Comparison of ENCODE assay signal across 11 cellular contexts in genomic region chr2:101781326-101781725, GRCh38.
DNase-seq lines count a peak whose midpoint lies in the region; ATAC-seq and TF ChIP-seq lines count a peak whose summit lies in the region.
"Had no signal": no experiment of that assay in that cellular context is flagged by ENCODE, and none has a peak within 500 bp of the region (broad histone marks: within the 10 kb centered on the region; RNA-seq: fewer than 3 reads in every experiment).

No MANE protein-coding gene starts in this region.

- H3K9me3 Mint-ChIP-seq in stimulated activated naive CD8-positive, alpha-beta T cell treated with anti-CD3 and anti-CD28 coated beads, Interleukin-15, Interleukin-2, amounts not matched to agents 100 ng/mL and 50 ng/mL, for 24 hours = no peaks in the 10 kb centered on the region

- no peak for DNase-seq in stimulated activated naive CD8-positive, alpha-beta T cell treated with anti-CD3 and anti-CD28 coated beads, Interleukin-15, Interleukin-2, amounts not matched to agents 100 U/mL and 50 U/mL, for 24 hours
- peak; percentile 84 for DNase-seq in SKM-1 treated with dmso at 0.1 percent for 144 hours (lab: John Stamatoyannopoulos, UW; ENCODE audit: unreplicated experiment)
- peak; percentile 78 for DNase-seq in islet precursor cell
- DNase-seq in NK-92 treated with Interleukin-12 subunit alpha and Interleukin-12 subunit beta, amount 100 ng/mL, for 24 hours (lab: John Stamatoyannopoulos, UW) = no peak
- no peak for DNase-seq in COLO668 (lab: John Stamatoyannopoulos, UW; ENCODE audit: unreplicated experiment)
- DNase-seq in OCI-M2 (lab: John Stamatoyannopoulos, UW; ENCODE audit: unreplicated experiment) = no peak
- DNase-seq: activated CD4-positive, alpha-beta T cell treated with anti-CD3 and anti-CD28 coated beads, Interleukin-2, amount 50 U/mL, for 48 hours; pancreas had no signal

- H3K27me3 Mint-ChIP-seq in stimulated activated naive CD8-positive, alpha-beta T cell treated with anti-CD3 and anti-CD28 coated beads, Interleukin-15, Interleukin-2, amounts not matched to agents 100 ng/mL and 50 ng/mL, for 24 hours = no peaks in the 10 kb centered on the region

- H3K4me1 Mint-ChIP-seq in stimulated activated naive CD8-positive, alpha-beta T cell treated with anti-CD3 and anti-CD28 coated beads, Interleukin-15, Interleukin-2, amounts not matched to agents 100 ng/mL and 50 ng/mL, for 24 hours (ENCODE audit: low read depth) = peaks cover 80% of the 10 kb centered on the region

- H3K4me3 Mint-ChIP-seq in stimulated activated naive CD8-positive, alpha-beta T cell treated with anti-CD3 and anti-CD28 coated beads, Interleukin-15, Interleukin-2, amounts not matched to agents 100 ng/mL and 50 ng/mL, for 24 hours = peak overlapping the region; percentile 63

- H3K27ac Mint-ChIP-seq in stimulated activated naive CD8-positive, alpha-beta T cell treated with anti-CD3 and anti-CD28 coated beads, Interleukin-15, Interleukin-2, amounts not matched to agents 100 ng/mL and 50 ng/mL, for 24 hours = peak overlapping the region; percentile 84

- ATAC-seq in stimulated activated naive CD8-positive, alpha-beta T cell treated with anti-CD3 and anti-CD28 coated beads, Interleukin-15, Interleukin-2, amounts not matched to agents 100 U/mL and 50 U/mL, for 24 hours = no peak
- no peak for ATAC-seq in SK-N-SH treated with all-trans-retinoic acid at 6 μM for 48 hours
- ATAC-seq: Right ventricle myocardium inferior had no signal

- H3K36me3 Mint-ChIP-seq in stimulated activated naive CD8-positive, alpha-beta T cell treated with anti-CD3 and anti-CD28 coated beads, Interleukin-15, Interleukin-2, amounts not matched to agents 100 ng/mL and 50 ng/mL, for 24 hours (ENCODE audit: low read depth) = peaks cover 8% of the 10 kb centered on the region

TF ChIP-seq in SK-N-SH treated with all-trans-retinoic acid at 6 μM for 48 hours, 23 proteins besides CTCF, POLR2A, EP300 and RAD21:
- TF ChIP-seq ZFP3 (CRISPR knock-in tag; IDR thresholded peaks at IDR 0.05) (no peak), CSRNP3 (CRISPR knock-in tag; IDR thresholded peaks at IDR 0.05) (no peak), ZNF565 (CRISPR knock-in tag; conservative IDR thresholded peaks at IDR 0.05; ENCODE audit: low read depth) (no peak), ZNF8 (CRISPR knock-in tag; IDR thresholded peaks at IDR 0.05) (no peak), OSR1 (CRISPR knock-in tag; IDR thresholded peaks at IDR 0.05) (no peak), PATZ1 (CRISPR knock-in tag; IDR thresholded peaks at IDR 0.05; ENCODE audit: borderline replicate concordance) (no peak), SNAI2 (CRISPR knock-in tag; IDR thresholded peaks at IDR 0.05) (no peak), ESRRG (CRISPR knock-in tag; IDR thresholded peaks at IDR 0.05) (no peak), ZC3H10 (CRISPR knock-in tag; IDR thresholded peaks at IDR 0.05) (no peak), TSHZ2 (CRISPR knock-in tag; IDR thresholded peaks at IDR 0.05) (no peak), POU6F1 (CRISPR knock-in tag; IDR thresholded peaks at IDR 0.05; ENCODE audit: borderline replicate concordance, low read depth) (no peak)

Comparison
In these comparisons a context has a peak if more than half of its experiments do, and no peak if none do; other contexts are left out.
1. DNase-seq: peak in SKM-1 treated with dmso at 0.1 percent for 144 hours (single experiment) and islet precursor cell (single experiment); none in stimulated activated naive CD8-positive, alpha-beta T cell treated with anti-CD3 and anti-CD28 coated beads, Interleukin-15, Interleukin-2, amounts not matched to agents 100 U/mL and 50 U/mL, for 24 hours (single experiment), NK-92 treated with Interleukin-12 subunit alpha and Interleukin-12 subunit beta, amount 100 ng/mL, for 24 hours (single experiment), COLO668 (single experiment) and OCI-M2 (single experiment).